7 cellular contexts compared by ENCODE assay signal in the genomic region with DNA sequence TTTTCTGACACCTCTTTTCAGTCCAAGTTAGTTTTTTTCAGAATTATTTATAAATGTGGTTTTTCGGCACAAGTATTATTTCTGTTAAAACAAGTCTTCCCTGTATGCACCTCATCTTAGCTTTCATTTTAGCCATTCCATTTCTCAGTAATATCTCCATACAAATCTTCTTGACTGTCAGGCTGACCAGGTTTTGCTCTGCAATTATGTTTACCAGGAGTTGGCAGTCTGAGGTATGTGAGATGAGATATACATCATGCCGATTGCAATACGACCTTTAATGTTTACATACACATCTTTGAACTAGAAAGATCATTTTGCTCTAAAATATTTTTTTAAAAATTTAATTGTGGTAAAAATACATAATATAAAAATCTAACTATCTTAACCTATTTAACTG.
"Had no signal": no experiment of that assay in that cellular context is flagged by ENCODE, and none has a peak within 500 bp of the region (broad histone marks: within the 10 kb centered on the region; RNA-seq: fewer than 3 reads in every experiment).

No MANE protein-coding gene starts in this region.

- ATAC-seq: HCT116, K562 had no signal

- DNase-seq: GM23248, GOT3, H7, HFFc6, IMR-90 had no signal

- H3K27ac Mint-ChIP-seq: HFFc6 had no signal

- H3K27ac ChIP-seq: GM23248 had no signal

- H3K4me3 Mint-ChIP-seq: HFFc6 had no signal
